Comparison of ENCODE assay signal across 16 cellular contexts in the genomic region with DNA sequence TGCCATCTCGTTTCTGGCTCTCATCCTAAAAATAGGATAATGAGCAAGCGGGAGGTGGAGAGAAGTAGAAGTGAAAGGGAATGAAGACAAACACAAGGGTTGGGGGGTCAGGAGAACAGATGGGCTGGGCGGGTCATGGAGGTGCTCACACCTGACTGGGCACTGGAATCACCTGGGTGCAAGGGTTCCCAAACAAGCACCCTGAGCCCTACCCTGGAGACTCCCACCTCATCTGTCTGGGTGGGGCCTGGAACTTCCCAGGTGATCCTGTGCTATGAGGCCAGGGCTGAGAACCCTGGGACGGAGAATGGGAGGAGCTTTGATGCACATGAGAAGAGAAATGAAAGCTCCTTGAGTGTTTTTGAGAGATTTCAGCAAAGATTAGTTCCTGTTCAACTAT.
DNase-seq lines count a peak whose midpoint lies in the region; ATAC-seq and TF ChIP-seq lines count a peak whose summit lies in the region.
"Had no signal": no experiment of that assay in that cellular context is flagged by ENCODE, and none has a peak within 500 bp of the region (broad histone marks: within the 10 kb centered on the region; RNA-seq: fewer than 3 reads in every experiment).

No MANE protein-coding gene starts in this region.

- no peak overlapping the region for H3K27ac Mint-ChIP-seq in stimulated activated effector memory CD8-positive, alpha-beta T cell treated with anti-CD3 and anti-CD28 coated beads, Interleukin-12 subunit alpha, Interleukin-12 subunit beta, amount 100 ng/mL, for 72 hours
- H3K27ac Mint-ChIP-seq: CD14-positive monocyte, H9 had no signal

- DNase-seq in NCI-H69 (lab: John Stamatoyannopoulos, UW) (peak; percentile 81), SJSA1 (ENCODE audit: low read depth in 1 of 2, low spot score in 2 of 2) (no peak), left colon (peak in 1 of 2 donors; percentile 21), thyroid gland (peak; percentile 40 to 42), pons (ENCODE audit: low spot score) (no peak)
- no peak for DNase-seq in stimulated activated effector memory CD8-positive, alpha-beta T cell treated with anti-CD3 and anti-CD28 coated beads, Interleukin-12 subunit alpha, Interleukin-12 subunit beta, amount 100 ng/mL, for 72 hours (ENCODE audit: low spot score in 2 of 2)
- DNase-seq in stimulated activated CD4-positive, alpha-beta T cell treated with anti-CD3 and anti-CD28 coated beads, Interleukin-12 subunit alpha, Interleukin-12 subunit beta, amount 100 ng/mL, for 4 hours: no peak
- DNase-seq: 8988T; CD4-positive, alpha-beta memory T cell; DMS153; DMS79; GDM1; H9 had no signal

- no peaks in the 10 kb centered on the region; the same call in 1 of the 2 replicates for H3K9me3 ChIP-seq in SJSA1 (replicated peaks)
- H3K9me3 ChIP-seq in thyroid gland: no peaks in the 10 kb centered on the region
- H3K9me3 ChIP-seq: BLaER1 had no signal

- no peaks in the 10 kb centered on the region for H3K36me3 Mint-ChIP-seq in stimulated activated effector memory CD8-positive, alpha-beta T cell treated with anti-CD3 and anti-CD28 coated beads, Interleukin-12 subunit alpha, Interleukin-12 subunit beta, amount 100 ng/mL, for 72 hours
- H3K36me3 Mint-ChIP-seq: CD14-positive monocyte; CD4-positive, alpha-beta memory T cell had no signal

- intact Hi-C loops in left colon (cut with DNase I, micrococcal nuclease) (no loop called here), thyroid gland (cut with DNase I) (no loop called here)

- H3K27me3 ChIP-seq in SJSA1 (replicated peaks) (no peaks in the 10 kb centered on the region), thyroid gland (no peaks in the 10 kb centered on the region)
- H3K27me3 ChIP-seq: BLaER1 had no signal

- H3K4me3 ChIP-seq in SJSA1 (no peak overlapping the region), thyroid gland (replicated peaks in 1 of 3) (no peak overlapping the region)
- H3K4me3 ChIP-seq: BLaER1 had no signal

- peaks cover 30% of the 10 kb centered on the region for H3K4me1 ChIP-seq in SJSA1 (replicated peaks)
- peaks cover 0 to 10% of the 10 kb centered on the region in 2 donors for H3K4me1 ChIP-seq in thyroid gland

- H3K4me3 Mint-ChIP-seq in stimulated activated effector memory CD8-positive, alpha-beta T cell treated with anti-CD3 and anti-CD28 coated beads, Interleukin-12 subunit alpha, Interleukin-12 subunit beta, amount 100 ng/mL, for 72 hours: no peak overlapping the region
- H3K4me3 Mint-ChIP-seq: CD14-positive monocyte; CD4-positive, alpha-beta memory T cell; H9 had no signal

- H3K4me1 Mint-ChIP-seq in stimulated activated effector memory CD8-positive, alpha-beta T cell treated with anti-CD3 and anti-CD28 coated beads, Interleukin-12 subunit alpha, Interleukin-12 subunit beta, amount 100 ng/mL, for 72 hours: no peaks in the 10 kb centered on the region
- H3K4me1 Mint-ChIP-seq: CD4-positive, alpha-beta memory T cell had no signal

- H3K36me3 ChIP-seq in SJSA1 (no peaks in the 10 kb centered on the region), thyroid gland (no peaks in the 10 kb centered on the region)
- H3K36me3 ChIP-seq: BLaER1 had no signal

- no peak for TF ChIP-seq CTCF in thyroid gland (IDR thresholded peaks at IDR 0.05)

- H3K27ac ChIP-seq in SJSA1 (peak overlapping the region; percentile 62), thyroid gland (no peak overlapping the region)
- H3K27ac ChIP-seq: BLaER1 had no signal

- TF ChIP-seq POLR2A in thyroid gland (IDR thresholded peaks at IDR 0.05): no peak

- 43 to 48% methylated on average over 4 of the region's 4 CpGs for WGBS in thyroid gland, 2 donors

- peak; percentile 76 for ATAC-seq in left colon
- no peak for ATAC-seq in stimulated activated effector memory CD8-positive, alpha-beta T cell treated with anti-CD3 and anti-CD28 coated beads, Interleukin-12 subunit alpha, Interleukin-12 subunit beta, amount 100 ng/mL, for 72 hours
- ATAC-seq: HepG2 had no signal

- H3K9me3 Mint-ChIP-seq in stimulated activated effector memory CD8-positive, alpha-beta T cell treated with anti-CD3 and anti-CD28 coated beads, Interleukin-12 subunit alpha, Interleukin-12 subunit beta, amount 100 ng/mL, for 72 hours: no peaks in the 10 kb centered on the region
- H3K9me3 Mint-ChIP-seq: CD4-positive, alpha-beta memory T cell had no signal

Comparison
In these comparisons a context has a peak if more than half of its experiments do, and no peak if none do; other contexts are left out.
1. DNase-seq: peak in NCI-H69 (single experiment) and thyroid gland (2 of 2); none in SJSA1 (0 of 2), stimulated activated effector memory CD8-positive, alpha-beta T cell treated with anti-CD3 and anti-CD28 coated beads, Interleukin-12 subunit alpha, Interleukin-12 subunit beta, amount 100 ng/mL, for 72 hours (0 of 2), pons (single experiment) and stimulated activated CD4-positive, alpha-beta T cell treated with anti-CD3 and anti-CD28 coated beads, Interleukin-12 subunit alpha, Interleukin-12 subunit beta, amount 100 ng/mL, for 4 hours (single experiment).